9 cellular contexts compared by ENCODE assay signal in the genomic region with DNA sequence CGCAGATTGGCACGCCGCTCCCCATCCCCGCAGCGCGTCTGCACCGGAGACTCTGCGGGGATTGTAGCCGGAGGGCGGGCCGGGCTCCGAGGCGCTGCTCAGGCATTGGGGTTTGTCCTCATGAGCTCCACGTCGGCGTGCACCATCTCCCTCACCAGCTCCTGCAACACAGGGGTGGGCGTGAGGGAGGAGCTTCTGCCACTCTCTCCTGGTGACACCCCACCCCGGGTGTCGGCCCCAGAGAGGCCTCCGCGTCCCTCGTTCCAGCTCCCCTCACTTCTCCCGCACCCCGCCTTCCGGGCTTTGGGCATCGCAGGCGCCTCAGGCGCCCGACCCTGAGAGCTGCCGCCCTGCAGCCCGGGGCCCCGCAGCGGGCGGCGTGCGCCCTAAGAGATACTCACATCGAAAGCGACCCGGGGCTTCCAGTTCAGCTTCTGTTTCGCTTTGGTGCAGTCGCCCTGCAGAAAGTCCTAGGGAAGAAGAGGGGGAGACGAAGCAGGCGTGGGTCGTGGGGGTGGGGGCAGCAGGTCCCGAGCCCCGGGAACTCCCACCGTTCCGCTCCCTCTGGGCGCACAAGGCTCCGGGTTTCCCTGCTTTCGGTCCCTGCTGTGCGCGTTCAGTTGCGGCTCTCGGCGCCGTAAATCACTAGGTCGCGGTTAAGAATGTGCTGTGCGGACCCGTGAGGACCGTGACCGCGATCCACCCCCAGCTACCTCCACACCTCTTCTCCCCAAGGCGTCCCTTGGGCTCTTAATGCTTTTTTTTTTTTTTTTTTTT. TPM values are rescaled to one million over a fixed set of nuclear protein-coding genes. Genes with fewer than 3 reads are reported as not detected.
DNase-seq lines count a peak whose midpoint lies in the region; ATAC-seq and TF ChIP-seq lines count a peak whose summit lies in the region.
"Had no signal": no experiment of that assay in that cellular context is flagged by ENCODE, and none has a peak within 500 bp of the region (broad histone marks: within the 10 kb centered on the region; RNA-seq: fewer than 3 reads in every experiment).

No MANE protein-coding gene starts in this region.

- ATAC-seq in left lung (peak; percentile 15), HG03565 (IDR thresholded peaks at IDR 0.05; ENCODE audit: unreplicated experiment) (no peak), GM21423 (IDR thresholded peaks at IDR 0.05; ENCODE audit: unreplicated experiment) (no peak)

- peaks cover 0 to 6% of the 10 kb centered on the region in 2 donors for H3K27me3 ChIP-seq in breast epithelium
- H3K27me3 ChIP-seq in left lung: peaks cover 86 to 97% of the 10 kb centered on the region in 2 donors
- no peaks in the 10 kb centered on the region for H3K27me3 ChIP-seq in tibial artery

- peaks cover 3% of the 10 kb centered on the region for H3K36me3 Mint-ChIP-seq in activated CD4-positive, alpha-beta T cell treated with anti-CD3 and anti-CD28 coated beads, Interleukin-2, amount 10 ng/mL, durations not matched to agents 7 days and 5 days (ENCODE audit: low read depth)

- no peaks in the 10 kb centered on the region for H3K9me3 Mint-ChIP-seq in activated CD4-positive, alpha-beta T cell treated with anti-CD3 and anti-CD28 coated beads, Interleukin-2, amount 10 ng/mL, durations not matched to agents 7 days and 5 days

- H3K4me3 Mint-ChIP-seq in activated CD4-positive, alpha-beta T cell treated with anti-CD3 and anti-CD28 coated beads, Interleukin-2, amount 10 ng/mL, durations not matched to agents 7 days and 5 days: peak overlapping the region; percentile 46

- H3K36me3 ChIP-seq in breast epithelium: no peaks in the 10 kb centered on the region
- peaks cover 0 to 6% of the 10 kb centered on the region in 2 donors for H3K36me3 ChIP-seq in left lung
- peaks cover 0 to 2% (median 0%) of the 10 kb centered on the region in 3 donors for H3K36me3 ChIP-seq in tibial artery

- peak overlapping the region in 1 of 2 donors; percentile 21 for H3K27ac ChIP-seq in breast epithelium
- H3K27ac ChIP-seq in left lung: no peak overlapping the region
- H3K27ac ChIP-seq in tibial artery: peak overlapping the region; percentile 91 to 98
- H3K27ac ChIP-seq: C4-2B had no signal

- no peak for DNase-seq in activated CD4-positive, alpha-beta T cell treated with anti-CD3 and anti-CD28 coated beads, Interleukin-2, amount 10 ng/mL, durations not matched to agents 7 days and 5 days
- no peak for DNase-seq in activated CD4-positive, alpha-beta T cell treated with anti-CD3 and anti-CD28 coated beads, Interleukin-2, amount 50 U/mL, for 1 hour
- DNase-seq in breast epithelium (ENCODE audit: low spot score in 2 of 2): no peak
- DNase-seq in left lung: peak; percentile 26 to 73
- peak; percentile 77 to 90 for DNase-seq in tibial artery
- no peak for DNase-seq in hypothalamus (lab: John Stamatoyannopoulos, UW)

- H3K4me1 Mint-ChIP-seq in activated CD4-positive, alpha-beta T cell treated with anti-CD3 and anti-CD28 coated beads, Interleukin-2, amount 10 ng/mL, durations not matched to agents 7 days and 5 days: peaks cover 9% of the 10 kb centered on the region

- H3K9me3 ChIP-seq in breast epithelium (no peaks in the 10 kb centered on the region), left lung (no peaks in the 10 kb centered on the region), tibial artery (no peaks in the 10 kb centered on the region)

- CTCF ChIA-PET in activated CD4-positive, alpha-beta T cell treated with anti-CD3 and anti-CD28 coated beads, Interleukin-2, amount 10 ng/mL, durations not matched to agents 7 days and 5 days (lab: Charles Lee): interaction anchor here (1.2 kb wide), 2 partner anchors 10 to 28 kb away, joined by 4 read pairs; no protein-coding TSS in a partner anchor

- H3K27me3 Mint-ChIP-seq in activated CD4-positive, alpha-beta T cell treated with anti-CD3 and anti-CD28 coated beads, Interleukin-2, amount 10 ng/mL, durations not matched to agents 7 days and 5 days: peaks cover 65% of the 10 kb centered on the region

- no peaks in the 10 kb centered on the region for H3K4me1 ChIP-seq in breast epithelium
- H3K4me1 ChIP-seq in left lung: peaks cover 23 to 32% of the 10 kb centered on the region in 2 donors
- H3K4me1 ChIP-seq in tibial artery: peaks cover 0 to 62% (median 38%) of the 10 kb centered on the region in 4 donors

- TF ChIP-seq CTCF in breast epithelium (IDR thresholded peaks at IDR 0.05) (no peak), left lung (IDR thresholded peaks at IDR 0.05) (no peak), tibial artery (IDR thresholded peaks at IDR 0.05) (no peak)

- intact Hi-C loops in breast epithelium (cut with DNase I; ENCODE audit: low total_unique reads) (no loop called here), left lung (cut with DNase I) (no loop called here), tibial artery (cut with DNase I; ENCODE audit: low total_unique reads) (no loop called here)

- TF ChIP-seq POLR2A in breast epithelium (IDR thresholded peaks at IDR 0.05): no peak

- H3K27ac Mint-ChIP-seq in activated CD4-positive, alpha-beta T cell treated with anti-CD3 and anti-CD28 coated beads, Interleukin-2, amount 10 ng/mL, durations not matched to agents 7 days and 5 days: no peak overlapping the region

- POLR2A ChIA-PET in activated CD4-positive, alpha-beta T cell treated with anti-CD3 and anti-CD28 coated beads, Interleukin-2, amount 10 ng/mL, durations not matched to agents 7 days and 5 days (lab: Charles Lee): no interaction called here

- peak overlapping the region; percentile 60 to 87 (median 70) for H3K4me3 ChIP-seq in breast epithelium
- peak overlapping the region; percentile 28 to 48 for H3K4me3 ChIP-seq in left lung
- peak overlapping the region; percentile 59 to 91 for H3K4me3 ChIP-seq in tibial artery

RNA-seq across cellular contexts. Expression of gene FOXC1, which starts 14.5 kb away (rescaled TPM):
- not detected for total RNA-seq in activated CD4-positive, alpha-beta T cell treated with anti-CD3 and anti-CD28 coated beads, Interleukin-2, amount 10 ng/mL, durations not matched to agents 7 days and 5 days
- total RNA-seq in breast epithelium (10 to 100 TPM in 1 of 3 donors, 1 to 10 TPM in 2; 3.7 to 13.2 (median 7.5) TPM), left lung (1 to 10 TPM; 1.8 to 3.4 TPM)

Comparison
In these comparisons a context has a peak if more than half of its experiments do, and no peak if none do; other contexts are left out.
1. DNase-seq: peak in left lung (2 of 2) and tibial artery (2 of 2); none in activated CD4-positive, alpha-beta T cell treated with anti-CD3 and anti-CD28 coated beads, Interleukin-2, amount 10 ng/mL, durations not matched to agents 7 days and 5 days (single experiment), activated CD4-positive, alpha-beta T cell treated with anti-CD3 and anti-CD28 coated beads, Interleukin-2, amount 50 U/mL, for 1 hour (single experiment), breast epithelium (0 of 2) and hypothalamus (0 of 51).
2. H3K27ac ChIP-seq: peak in tibial artery (2 of 2); none in left lung (0 of 2).
3. Peak in every context shown above with its lines, with median percentiles within 50 percentile points of each other: H3K4me3 ChIP-seq.